ENCODE assay signal across 8 cellular contexts in the genomic region with DNA sequence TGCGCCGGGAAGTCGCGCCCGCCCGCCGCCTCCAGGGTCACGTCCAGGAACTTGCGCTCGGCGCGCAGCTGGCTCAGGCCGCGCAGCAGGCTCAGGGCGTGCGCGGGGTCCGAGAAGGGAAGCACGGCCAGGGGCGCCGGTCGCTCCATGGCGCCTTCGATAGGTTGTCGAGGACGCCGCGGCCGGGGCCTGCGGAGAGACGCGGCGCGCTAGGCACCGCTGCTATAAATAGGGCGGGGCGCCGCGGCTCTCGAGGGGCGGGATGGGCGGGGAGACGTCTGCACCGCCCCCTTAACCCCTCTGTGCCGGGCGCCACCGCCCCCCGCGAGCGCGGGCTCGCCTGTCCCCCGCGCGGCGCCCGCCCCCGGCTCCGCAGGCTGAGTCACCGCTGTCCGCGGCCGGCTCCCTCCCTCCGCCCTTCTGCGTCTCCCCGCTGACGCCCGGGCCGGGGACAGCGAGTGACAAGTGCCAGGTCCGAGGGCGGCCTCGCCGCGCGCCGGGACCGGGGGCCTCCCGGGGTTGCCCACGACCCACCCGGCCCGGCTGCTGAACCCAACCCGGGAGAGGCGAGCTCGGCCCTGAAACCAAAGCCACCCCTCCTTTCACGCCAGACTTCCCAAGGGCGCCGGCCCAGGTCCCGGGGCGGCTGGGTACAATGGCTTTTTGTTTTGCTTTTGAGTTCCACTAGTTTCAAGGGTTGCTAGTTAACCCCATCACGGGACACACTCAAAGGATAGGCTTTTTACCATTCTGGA. TPM values are rescaled to one million over a fixed set of nuclear protein-coding genes. Genes with fewer than 3 reads are reported as not detected.
DNase-seq lines count a peak whose midpoint lies in the region; ATAC-seq and TF ChIP-seq lines count a peak whose summit lies in the region.

A gene with protein sequence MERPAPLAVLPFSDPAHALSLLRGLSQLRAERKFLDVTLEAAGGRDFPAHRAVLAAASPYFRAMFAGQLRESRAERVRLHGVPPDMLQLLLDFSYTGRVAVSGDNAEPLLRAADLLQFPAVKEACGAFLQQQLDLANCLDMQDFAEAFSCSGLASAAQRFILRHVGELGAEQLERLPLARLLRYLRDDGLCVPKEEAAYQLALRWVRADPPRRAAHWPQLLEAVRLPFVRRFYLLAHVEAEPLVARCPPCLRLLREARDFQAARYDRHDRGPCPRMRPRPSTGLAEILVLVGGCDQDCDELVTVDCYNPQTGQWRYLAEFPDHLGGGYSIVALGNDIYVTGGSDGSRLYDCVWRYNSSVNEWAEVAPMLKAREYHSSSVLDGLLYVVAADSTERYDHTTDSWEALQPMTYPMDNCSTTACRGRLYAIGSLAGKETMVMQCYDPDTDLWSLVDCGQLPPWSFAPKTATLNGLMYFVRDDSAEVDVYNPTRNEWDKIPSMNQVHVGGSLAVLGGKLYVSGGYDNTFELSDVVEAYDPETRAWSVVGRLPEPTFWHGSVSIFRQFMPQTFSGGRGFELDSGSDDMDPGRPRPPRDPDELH (minus strand): TSS at position 201 of the 755 bp plus-strand sequence. CDS start 52 bp downstream, at position 149.

- H3K4me3 ChIP-seq in choroid plexus epithelial cell (ENCODE audit: low read depth, low read length): peak within 1 kb of the TSS; percentile 97

- no peaks in the 10 kb centered on the region for H3K27me3 Mint-ChIP-seq in activated CD4-positive, alpha-beta T cell treated with anti-CD3 and anti-CD28 coated beads for 36 hours

- H3K4me1 Mint-ChIP-seq in activated CD4-positive, alpha-beta T cell treated with anti-CD3 and anti-CD28 coated beads for 36 hours: peaks cover 29% of the 10 kb centered on the region

- POLR2A ChIA-PET in activated CD4-positive, alpha-beta T cell treated with anti-CD3 and anti-CD28 coated beads for 36 hours (lab: Charles Lee): interaction anchor here (0.7 to 1.6 kb wide), 4 partner anchors 9 to 209 kb away, joined by 3 to 6 read pairs (median 4); a partner anchor contains a TSS

- no peaks in the 10 kb centered on the region for H3K9me3 Mint-ChIP-seq in activated CD4-positive, alpha-beta T cell treated with anti-CD3 and anti-CD28 coated beads for 36 hours (ENCODE audit: low read depth)

- peak within 1 kb of the TSS; percentile 64 for H3K27ac ChIP-seq in 22Rv1

- no peak for TF ChIP-seq CTCF in 22Rv1 (IDR thresholded peaks at IDR 0.05)
- TF ChIP-seq CTCF in choroid plexus epithelial cell (conservative IDR thresholded peaks at IDR 0.05; ENCODE audit: low read depth, low read length): no peak

- peak; percentile 68 for DNase-seq in NCI-H226
- peak; percentile 93 for DNase-seq in activated CD4-positive, alpha-beta T cell treated with anti-CD3 and anti-CD28 coated beads for 36 hours
- peak; percentile 91 for DNase-seq in choroid plexus epithelial cell (ENCODE audit: low read depth)
- peak; percentile 94 for DNase-seq in kidney tubule cell (ENCODE audit: low spot score)
- peak; percentile 60 to 86 (median 72) for DNase-seq in stimulated activated CD4-positive, alpha-beta T cell treated with anti-CD3 and anti-CD28 coated beads, Interleukin-1b, Interleukin-23, amount 100 ng/mL, for 24 hours (ENCODE audit: low read depth in 4 of 4, low spot score in 1 of 4)

- peak within 1 kb of the TSS; percentile 95 for H3K27ac Mint-ChIP-seq in activated CD4-positive, alpha-beta T cell treated with anti-CD3 and anti-CD28 coated beads for 36 hours

- CTCF ChIA-PET in activated CD4-positive, alpha-beta T cell treated with anti-CD3 and anti-CD28 coated beads for 36 hours (lab: Charles Lee): interaction anchor here (1.4 kb wide), 2 partner anchors 9 to 43 kb away, joined by 6 to 11 read pairs; no protein-coding TSS in a partner anchor

- peak within 1 kb of the TSS; percentile 97 for H3K4me3 Mint-ChIP-seq in activated CD4-positive, alpha-beta T cell treated with anti-CD3 and anti-CD28 coated beads for 36 hours

- ATAC-seq in GM18511 (IDR thresholded peaks at IDR 0.05; ENCODE audit: unreplicated experiment) (peak; percentile 57), HG02981 (IDR thresholded peaks at IDR 0.05; ENCODE audit: unreplicated experiment) (peak; percentile 47)
- peak; percentile 45 for ATAC-seq in activated CD4-positive, alpha-beta T cell treated with anti-CD3 and anti-CD28 coated beads for 36 hours

- intact Hi-C loops in activated CD4-positive, alpha-beta T cell treated with anti-CD3 and anti-CD28 coated beads for 36 hours (cut with DNase I, micrococcal nuclease): loop anchor here (1.0 to 10.0 kb wide), 14 partner anchors 10 to 1362 kb away; a partner anchor contains a TSS

- H3K36me3 Mint-ChIP-seq in activated CD4-positive, alpha-beta T cell treated with anti-CD3 and anti-CD28 coated beads for 36 hours (ENCODE audit: low read depth): peaks cover 16% of the 10 kb centered on the region

RNA-seq across cellular contexts. Expression of the gene that starts here (rescaled TPM):
- total RNA-seq in activated CD4-positive, alpha-beta T cell treated with anti-CD3 and anti-CD28 coated beads for 36 hours: 10 to 100 TPM; 12.4 to 15.7 TPM

Comparison
In these comparisons a context has a peak if more than half of its experiments do, and no peak if none do; other contexts are left out.
1. Peak in every context shown above with its lines: DNase-seq, ATAC-seq, H3K4me3 ChIP-seq and H3K27ac ChIP-seq.